ENCODE assay signal across 1 cellular context in the genomic region with DNA sequence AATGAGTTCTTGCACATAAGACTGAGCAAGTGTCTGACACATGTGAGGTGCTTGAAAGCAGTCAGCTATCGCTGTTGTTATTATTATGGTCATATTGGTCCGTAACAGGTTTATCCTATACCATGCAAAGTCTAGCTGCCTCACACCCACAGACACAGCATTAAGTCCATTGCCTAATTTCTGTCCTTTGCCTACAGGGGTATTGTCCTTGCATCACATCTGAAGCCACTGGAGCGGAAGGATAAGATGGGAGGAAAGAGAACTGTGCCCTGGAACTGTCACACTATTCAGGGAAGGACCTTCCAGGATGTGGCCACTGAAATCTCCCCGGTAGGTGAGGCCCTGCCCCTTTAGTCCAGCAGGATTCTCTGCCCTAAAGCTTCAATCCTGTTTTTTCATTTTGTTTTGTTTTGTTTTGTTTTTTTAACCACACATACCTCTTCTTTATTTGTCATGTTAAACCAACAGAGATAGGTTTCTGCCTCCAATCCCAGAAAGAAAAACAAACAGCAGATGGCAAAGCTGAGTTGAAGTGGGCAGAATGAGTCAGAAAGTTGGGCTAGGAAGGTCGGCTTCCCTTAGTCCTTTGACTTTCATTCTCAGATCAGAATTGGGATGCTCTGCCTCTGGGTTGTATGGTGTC.
TF ChIP-seq lines count a peak whose summit lies in the region.

No MANE protein-coding gene starts in this region.

TF ChIP-seq in SK-N-SH, 30 proteins besides CTCF, POLR2A, EP300 and RAD21 (continued from another document):
- TF ChIP-seq, protein P1, sequence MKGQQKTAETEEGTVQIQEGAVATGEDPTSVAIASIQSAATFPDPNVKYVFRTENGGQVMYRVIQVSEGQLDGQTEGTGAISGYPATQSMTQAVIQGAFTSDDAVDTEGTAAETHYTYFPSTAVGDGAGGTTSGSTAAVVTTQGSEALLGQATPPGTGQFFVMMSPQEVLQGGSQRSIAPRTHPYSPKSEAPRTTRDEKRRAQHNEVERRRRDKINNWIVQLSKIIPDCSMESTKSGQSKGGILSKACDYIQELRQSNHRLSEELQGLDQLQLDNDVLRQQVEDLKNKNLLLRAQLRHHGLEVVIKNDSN (IDR thresholded peaks at IDR 0.05; ENCODE audit: borderline replicate concordance, low read depth), result no peak
- TF ChIP-seq NFIC (IDR thresholded peaks at IDR 0.05; ENCODE audit: borderline replicate concordance), result peak; percentile 35; the same call in 1 of the 2 replicates
- no peak for TF ChIP-seq RCOR1 (IDR thresholded peaks at IDR 0.05; ENCODE audit: low read length)
- TF ChIP-seq CHD2 (IDR thresholded peaks at IDR 0.05; ENCODE audit: low read length, partially characterized antibody), result no peak
- peak; percentile 62 for TF ChIP-seq TCF12 (IDR thresholded peaks at IDR 0.05)
- no peak for TF ChIP-seq EZH2phosphoT487 (IDR thresholded peaks at IDR 0.05; ENCODE audit: borderline replicate concordance, low read depth)
- TF ChIP-seq FOXM1 (IDR thresholded peaks at IDR 0.05; ENCODE audit: low read depth), result no peak
- TF ChIP-seq, protein P2, sequence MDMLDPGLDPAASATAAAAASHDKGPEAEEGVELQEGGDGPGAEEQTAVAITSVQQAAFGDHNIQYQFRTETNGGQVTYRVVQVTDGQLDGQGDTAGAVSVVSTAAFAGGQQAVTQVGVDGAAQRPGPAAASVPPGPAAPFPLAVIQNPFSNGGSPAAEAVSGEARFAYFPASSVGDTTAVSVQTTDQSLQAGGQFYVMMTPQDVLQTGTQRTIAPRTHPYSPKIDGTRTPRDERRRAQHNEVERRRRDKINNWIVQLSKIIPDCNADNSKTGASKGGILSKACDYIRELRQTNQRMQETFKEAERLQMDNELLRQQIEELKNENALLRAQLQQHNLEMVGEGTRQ (IDR thresholded peaks at IDR 0.05; ENCODE audit: borderline replicate concordance, low read depth, low read length), result no peak
- no peak for TF ChIP-seq MEF2A (IDR thresholded peaks at IDR 0.05; ENCODE audit: borderline replicate concordance, low read depth)
- no peak for TF ChIP-seq YY1 (IDR thresholded peaks at IDR 0.05; ENCODE audit: low read depth)
